ENCODE assay signal across 32 cellular contexts in the genomic region with DNA sequence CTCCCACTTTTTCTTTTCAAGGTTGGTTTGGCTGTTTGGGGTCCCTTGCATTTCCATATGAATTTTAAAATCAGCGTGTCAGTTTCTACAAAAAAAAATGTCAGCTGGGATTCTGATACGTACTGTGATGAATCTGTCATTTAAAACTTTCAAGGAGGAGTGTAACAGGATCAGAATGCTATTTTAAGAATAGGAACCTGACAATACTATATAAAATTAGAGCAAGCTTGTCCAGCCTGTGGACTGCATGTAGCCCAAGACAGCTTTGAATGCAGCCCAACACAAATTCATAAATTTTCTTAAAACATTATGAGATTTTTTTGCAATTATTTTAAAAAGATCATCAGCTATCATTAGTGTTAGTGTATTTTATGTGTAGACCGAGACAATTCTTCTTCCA.
"Had no signal": no experiment of that assay in that cellular context is flagged by ENCODE, and none has a peak within 500 bp of the region (broad histone marks: within the 10 kb centered on the region; RNA-seq: fewer than 3 reads in every experiment).

No MANE protein-coding gene starts in this region.

- ATAC-seq: activated CD8-positive, alpha-beta T cell treated with anti-CD3 and anti-CD28 coated beads for 36 hours; activated T-cell treated with anti-CD3 and anti-CD28 coated beads, Interleukin-2, amount 50 U/mL, for 72 hours; activated T-helper 17 cell treated with anti-CD3 and anti-CD28 coated beads, Interleukin-2, amount 50 U/mL, for 72 hours; PC-3 had no signal

- DNase-seq: activated CD4-positive, alpha-beta T cell treated with anti-CD3 and anti-CD28 coated beads for 1 hour; activated CD4-positive, alpha-beta T cell treated with anti-CD3 and anti-CD28 coated beads for 48 hours; activated CD4-positive, CD25-positive, alpha-beta regulatory T cell; activated CD8-positive, alpha-beta T cell treated with anti-CD3 and anti-CD28 coated beads for 36 hours; activated effector memory CD4-positive, alpha-beta T cell treated with anti-CD3 and anti-CD28 coated beads, Interleukin-2, amount 50 U/mL, for 16 hours; activated naive CD4-positive, alpha-beta T cell; activated naive CD4-positive, alpha-beta T cell treated with anti-CD3 and anti-CD28 coated beads, Interleukin-2, amount 50 U/mL, for 16 hours; activated naive CD8-positive, alpha-beta T cell treated with anti-CD3 and anti-CD28 coated beads for 36 hours; activated T-cell treated with anti-CD3 and anti-CD28 coated beads, Interleukin-2, amount 50 U/mL, for 1 hour; activated T-cell treated with anti-CD3 and anti-CD28 coated beads, Interleukin-2, amount 50 U/mL, for 72 hours; amniotic stem cell; aorta; brain microvascular endothelial cell; caudate nucleus; Karpas-422; KBM-7; MG63; NCI-H1048; NCI-H1105 treated with DMSO at 0.1 percent for 48 hours; NCI-H1436; NCI-H1694; NCI-H1930; NCI-H2081 treated with DMSO at 0.1 percent for 48 hours; NCI-H345; NCI-H524 treated with DMSO at 0.1 percent for 48 hours; PC-3; Peyer's patch; RPMI8226; T1000; WERI-Rb-1 had no signal

- H3K4me3 ChIP-seq: MG63, Peyer's patch, SK-N-MC had no signal

- H3K4me1 ChIP-seq: Peyer's patch had no signal

- H3K27ac ChIP-seq: brain microvascular endothelial cell, Peyer's patch, SK-N-MC, WERI-Rb-1 had no signal

- H3K27me3 ChIP-seq: brain microvascular endothelial cell, MG63, Peyer's patch had no signal

- H3K36me3 ChIP-seq: brain microvascular endothelial cell, MG63, Peyer's patch, WERI-Rb-1 had no signal

- H3K9me3 ChIP-seq: MG63, Peyer's patch had no signal
